1 cellular context compared by ENCODE assay signal in genomic region chr7:83629117-83629880, GRCh38.
TF ChIP-seq lines count a peak whose summit lies in the region.

No MANE protein-coding gene starts in this region.

TF ChIP-seq in WTC11, 78 proteins besides CTCF, POLR2A, EP300 and RAD21 (continued from another document):
- no peak for TF ChIP-seq E2F1 (CRISPR knock-in tag; IDR thresholded peaks at IDR 0.05)
- no peak for TF ChIP-seq ZBTB21 (CRISPR knock-in tag; IDR thresholded peaks at IDR 0.05; ENCODE audit: borderline replicate concordance)
- TF ChIP-seq E2F5 (CRISPR knock-in tag; IDR thresholded peaks at IDR 0.05): no peak
- no peak for TF ChIP-seq AR (CRISPR knock-in tag; IDR thresholded peaks at IDR 0.05)
- TF ChIP-seq USF1 (CRISPR knock-in tag; IDR thresholded peaks at IDR 0.05): no peak
- TF ChIP-seq NR2C2 (CRISPR knock-in tag; IDR thresholded peaks at IDR 0.05): no peak
- no peak for TF ChIP-seq OVOL2 (CRISPR knock-in tag; IDR thresholded peaks at IDR 0.05; ENCODE audit: borderline replicate concordance)
- TF ChIP-seq PREB (CRISPR knock-in tag; IDR thresholded peaks at IDR 0.05; ENCODE audit: borderline replicate concordance): no peak
- no peak for TF ChIP-seq NFE2L1 (CRISPR knock-in tag; IDR thresholded peaks at IDR 0.05)
- TF ChIP-seq HMGA2 (CRISPR knock-in tag; IDR thresholded peaks at IDR 0.05): no peak
- TF ChIP-seq STAT6 (CRISPR knock-in tag; conservative IDR thresholded peaks at IDR 0.05; ENCODE audit: low read depth): no peak
- no peak for TF ChIP-seq E2F4 (CRISPR knock-in tag; IDR thresholded peaks at IDR 0.05; ENCODE audit: borderline replicate concordance, low read depth)
- no peak for TF ChIP-seq SMAD4 (CRISPR knock-in tag; IDR thresholded peaks at IDR 0.05)
- TF ChIP-seq MAX (CRISPR knock-in tag; IDR thresholded peaks at IDR 0.05): no peak
- no peak for TF ChIP-seq FOXP1 (CRISPR knock-in tag; IDR thresholded peaks at IDR 0.05; ENCODE audit: borderline replicate concordance)
